Comparison of ENCODE assay signal across 8 cellular contexts in genomic region chr2:234500394-234501006, GRCh38. TPM values are rescaled to one million over a fixed set of nuclear protein-coding genes. Genes with fewer than 3 reads are reported as not detected.
DNase-seq lines count a peak whose midpoint lies in the region; ATAC-seq and TF ChIP-seq lines count a peak whose summit lies in the region.

No MANE protein-coding gene starts in this region.

- H3K27ac ChIP-seq in effector memory CD4-positive, alpha-beta T cell (ENCODE audit: insufficient read depth, low read length, poor library complexity, severe bottlenecking): no peak overlapping the region
- no peak overlapping the region for H3K27ac ChIP-seq in transverse colon

- H3K27me3 ChIP-seq in effector memory CD4-positive, alpha-beta T cell (replicated peaks; ENCODE audit: control insufficient read depth, insufficient read depth, low read length, poor library complexity, severe bottlenecking): no peaks in the 10 kb centered on the region
- peaks cover 15% of the 10 kb centered on the region for H3K27me3 ChIP-seq in transverse colon

- in situ Hi-C loops in GM13976 (cut with MboI; ENCODE audit: low sequenced_read_pairs, unreplicated experiment) (loop anchor here (10.0 to 25.0 kb wide), 2 partner anchors 366 to 513 kb away; no protein-coding TSS in a partner anchor), transverse colon (cut with MboI; ENCODE audit: low pct_ligation_motif_present in 1 of 4, low pct_unique_long_range_greater_than_20kb in 1 of 4, low sequenced_read_pairs in 3 of 4) (loop anchor here in 3 of 4 donors (5.0 to 25.0 kb wide), 3 partner anchors 366 to 513 kb away; no protein-coding TSS in a partner anchor)

- 22 to 40% methylated on average over 1 to 9 of the region's 9 CpGs for WGBS in transverse colon (ENCODE audit: low coverage in 1 of 2), 2 donors

- peaks cover 29% of the 10 kb centered on the region for H3K4me1 ChIP-seq in effector memory CD4-positive, alpha-beta T cell (ENCODE audit: control insufficient read depth, insufficient read depth, low read length, poor library complexity, severe bottlenecking)
- peaks cover under 1 to 14% (median 8%) of the 10 kb centered on the region in 4 donors for H3K4me1 ChIP-seq in transverse colon

- TF ChIP-seq EP300 in transverse colon (IDR thresholded peaks at IDR 0.05; ENCODE audit: low read depth): no peak

- TF ChIP-seq CTCF in GM13976 (IDR thresholded peaks at IDR 0.05; ENCODE audit: borderline replicate concordance, control extremely low read depth, extremely low read depth, insufficient read depth, missing control alignments) (peak; percentile 55), transverse colon (IDR thresholded peaks at IDR 0.05) (peak; percentile 48 to 57 (median 54))

- peaks cover 9% of the 10 kb centered on the region for H3K36me3 ChIP-seq in effector memory CD4-positive, alpha-beta T cell (ENCODE audit: control insufficient read depth, insufficient read depth, low read length)
- H3K36me3 ChIP-seq in transverse colon: no peaks in the 10 kb centered on the region

- intact Hi-C loops in transverse colon (cut with DNase I; ENCODE audit: low total_unique reads): loop anchor here (10.0 kb wide), 1 partner anchor 366 kb away; no protein-coding TSS in a partner anchor

- no peaks in the 10 kb centered on the region for H3K9me3 ChIP-seq in effector memory CD4-positive, alpha-beta T cell (ENCODE audit: control insufficient read depth, low read length)
- H3K9me3 ChIP-seq in transverse colon: no peaks in the 10 kb centered on the region

- no peak overlapping the region for H3K4me3 ChIP-seq in effector memory CD4-positive, alpha-beta T cell (ENCODE audit: insufficient read depth, low read depth, low read length, poor library complexity, severe bottlenecking)
- no peak overlapping the region for H3K4me3 ChIP-seq in transverse colon

- DNase-seq in A172 (ENCODE audit: low spot score) (peak; percentile 69), GM13976 (ENCODE audit: low spot score) (peak; percentile 62), NCI-H446 (lab: John Stamatoyannopoulos, UW) (peak; percentile 39 to 67), myocyte (ENCODE audit: low read depth) (peak; percentile 71), transverse colon (peak; percentile 66)
- peak; percentile 54 to 78 for DNase-seq in activated CD4-positive, alpha-beta T cell treated with anti-CD3 and anti-CD28 coated beads, Interleukin-2, amount 50 U/mL, for 24 hours (ENCODE audit: low read depth in 1 of 2, low spot score in 1 of 2)
- DNase-seq in effector memory CD4-positive, alpha-beta T cell: peak; percentile 56 to 70 (median 63)

- no peak for TF ChIP-seq POLR2A in transverse colon (IDR thresholded peaks at IDR 0.05)

- ATAC-seq in HG02938 (IDR thresholded peaks at IDR 0.05; ENCODE audit: unreplicated experiment): peak; percentile 48

RNA-seq across cellular contexts. Expression of gene ARL4C, which starts 3.6 kb away (rescaled TPM):
- 72.2 and 79.6 TPM in 2 replicates for total RNA-seq in A172 (2014; rRNA removed; shearing (Covaris generic))
- total RNA-seq in myocyte (27.7 and 32.9 TPM in 2 replicates), transverse colon (10 to 100 TPM in 1 of 4 donors, 1 to 10 TPM in 3; 3.8 to 11.9 (median 5.3) TPM)
- polyA plus RNA-seq in myocyte (2012): 59.0 TPM
